1 cellular context compared by ENCODE assay signal in the genomic region with DNA sequence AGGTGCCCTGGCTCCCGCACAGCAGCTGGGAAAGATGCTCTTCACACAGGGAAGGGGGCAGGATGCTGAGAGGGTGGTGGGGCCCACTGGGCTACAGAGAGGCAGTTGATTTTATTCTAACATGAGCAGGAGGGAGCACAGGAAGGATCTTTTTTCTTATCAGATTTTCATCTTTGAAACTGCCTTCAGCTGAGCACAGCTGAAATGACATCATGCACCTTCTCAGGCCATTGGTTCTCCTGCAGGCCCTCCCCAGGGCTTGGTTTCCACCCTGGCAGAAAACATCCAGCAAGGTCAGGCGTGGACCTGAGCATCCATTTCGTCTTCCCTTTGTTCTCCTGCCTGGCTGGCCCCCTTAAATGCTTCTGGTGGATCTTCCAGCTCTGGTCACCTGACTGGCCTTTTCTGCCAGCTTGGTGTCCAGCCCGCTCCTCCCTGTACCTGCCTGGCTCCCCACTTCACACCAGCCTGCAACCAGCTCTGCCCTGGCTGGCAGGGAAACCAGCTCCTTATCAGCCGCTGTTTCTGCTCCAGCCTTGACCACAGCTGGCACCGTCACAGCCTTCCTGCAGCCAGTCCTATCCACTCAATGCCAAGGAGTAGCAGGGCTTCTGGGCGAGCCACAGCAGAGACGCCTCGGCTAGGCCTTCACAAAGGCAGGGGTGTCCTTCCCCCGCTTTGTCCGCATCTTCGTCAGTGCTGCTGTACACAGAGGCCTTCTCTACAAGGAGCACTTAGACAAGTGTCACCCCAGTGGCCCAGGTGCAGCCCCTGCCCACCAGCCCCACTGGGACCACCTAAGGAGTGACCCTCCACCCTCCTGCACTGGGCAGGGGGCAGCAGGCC.
TF ChIP-seq lines count a peak whose summit lies in the region.

No MANE protein-coding gene starts in this region.

TF ChIP-seq in SK-N-SH treated with all-trans-retinoic acid at 6 μM for 48 hours, 23 proteins besides CTCF, POLR2A, EP300 and RAD21 (continued from another document):
- TF ChIP-seq, protein P1, sequence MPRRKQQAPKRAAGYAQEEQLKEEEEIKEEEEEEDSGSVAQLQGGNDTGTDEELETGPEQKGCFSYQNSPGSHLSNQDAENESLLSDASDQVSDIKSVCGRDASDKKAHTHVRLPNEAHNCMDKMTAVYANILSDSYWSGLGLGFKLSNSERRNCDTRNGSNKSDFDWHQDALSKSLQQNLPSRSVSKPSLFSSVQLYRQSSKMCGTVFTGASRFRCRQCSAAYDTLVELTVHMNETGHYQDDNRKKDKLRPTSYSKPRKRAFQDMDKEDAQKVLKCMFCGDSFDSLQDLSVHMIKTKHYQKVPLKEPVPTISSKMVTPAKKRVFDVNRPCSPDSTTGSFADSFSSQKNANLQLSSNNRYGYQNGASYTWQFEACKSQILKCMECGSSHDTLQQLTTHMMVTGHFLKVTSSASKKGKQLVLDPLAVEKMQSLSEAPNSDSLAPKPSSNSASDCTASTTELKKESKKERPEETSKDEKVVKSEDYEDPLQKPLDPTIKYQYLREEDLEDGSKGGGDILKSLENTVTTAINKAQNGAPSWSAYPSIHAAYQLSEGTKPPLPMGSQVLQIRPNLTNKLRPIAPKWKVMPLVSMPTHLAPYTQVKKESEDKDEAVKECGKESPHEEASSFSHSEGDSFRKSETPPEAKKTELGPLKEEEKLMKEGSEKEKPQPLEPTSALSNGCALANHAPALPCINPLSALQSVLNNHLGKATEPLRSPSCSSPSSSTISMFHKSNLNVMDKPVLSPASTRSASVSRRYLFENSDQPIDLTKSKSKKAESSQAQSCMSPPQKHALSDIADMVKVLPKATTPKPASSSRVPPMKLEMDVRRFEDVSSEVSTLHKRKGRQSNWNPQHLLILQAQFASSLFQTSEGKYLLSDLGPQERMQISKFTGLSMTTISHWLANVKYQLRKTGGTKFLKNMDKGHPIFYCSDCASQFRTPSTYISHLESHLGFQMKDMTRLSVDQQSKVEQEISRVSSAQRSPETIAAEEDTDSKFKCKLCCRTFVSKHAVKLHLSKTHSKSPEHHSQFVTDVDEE (CRISPR knock-in tag; IDR thresholded peaks at IDR 0.05) = no peak
- TF ChIP-seq ESRRG (CRISPR knock-in tag; IDR thresholded peaks at IDR 0.05) = no peak
- TF ChIP-seq OSR1 (CRISPR knock-in tag; IDR thresholded peaks at IDR 0.05) = no peak
